1 cellular context compared by ENCODE assay signal in the genomic region with DNA sequence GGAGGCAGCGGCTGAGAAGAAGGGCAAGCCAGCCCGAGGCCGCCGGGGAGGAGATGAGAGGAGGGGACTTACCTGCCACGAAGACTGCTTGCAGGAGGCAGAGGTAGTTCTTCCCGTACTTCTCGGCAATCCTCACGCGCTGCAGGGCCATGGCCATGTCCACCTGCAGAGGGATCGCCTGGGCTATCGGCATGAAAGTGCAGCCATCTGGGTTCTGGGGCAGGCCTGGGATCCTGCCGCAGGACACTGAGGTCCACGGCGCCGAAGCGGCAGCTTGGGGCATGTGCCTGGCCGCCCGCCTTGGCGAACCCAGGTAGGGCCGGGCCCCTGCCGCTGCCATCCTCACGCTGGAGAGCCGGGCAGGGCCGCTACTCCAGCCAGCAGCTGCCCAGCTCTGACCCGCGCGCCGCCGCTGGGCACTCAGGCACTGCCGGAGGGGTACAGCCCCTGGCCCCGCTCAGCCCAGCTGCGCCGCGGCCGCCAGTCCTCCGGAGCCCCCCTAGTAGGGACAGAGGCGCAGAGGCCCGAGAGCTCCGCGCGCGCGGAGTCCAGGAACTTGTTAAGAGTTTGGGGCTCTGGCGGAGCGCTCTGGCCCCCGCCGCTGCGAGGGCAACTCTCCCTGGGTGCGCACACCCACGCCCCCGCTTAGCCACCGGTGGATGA.
TF ChIP-seq lines count a peak whose summit lies in the region.

No MANE protein-coding gene starts in this region.

TF ChIP-seq in liver, 16 proteins besides CTCF, POLR2A, EP300 and RAD21 (continued from another document):
- TF ChIP-seq, protein P1, sequence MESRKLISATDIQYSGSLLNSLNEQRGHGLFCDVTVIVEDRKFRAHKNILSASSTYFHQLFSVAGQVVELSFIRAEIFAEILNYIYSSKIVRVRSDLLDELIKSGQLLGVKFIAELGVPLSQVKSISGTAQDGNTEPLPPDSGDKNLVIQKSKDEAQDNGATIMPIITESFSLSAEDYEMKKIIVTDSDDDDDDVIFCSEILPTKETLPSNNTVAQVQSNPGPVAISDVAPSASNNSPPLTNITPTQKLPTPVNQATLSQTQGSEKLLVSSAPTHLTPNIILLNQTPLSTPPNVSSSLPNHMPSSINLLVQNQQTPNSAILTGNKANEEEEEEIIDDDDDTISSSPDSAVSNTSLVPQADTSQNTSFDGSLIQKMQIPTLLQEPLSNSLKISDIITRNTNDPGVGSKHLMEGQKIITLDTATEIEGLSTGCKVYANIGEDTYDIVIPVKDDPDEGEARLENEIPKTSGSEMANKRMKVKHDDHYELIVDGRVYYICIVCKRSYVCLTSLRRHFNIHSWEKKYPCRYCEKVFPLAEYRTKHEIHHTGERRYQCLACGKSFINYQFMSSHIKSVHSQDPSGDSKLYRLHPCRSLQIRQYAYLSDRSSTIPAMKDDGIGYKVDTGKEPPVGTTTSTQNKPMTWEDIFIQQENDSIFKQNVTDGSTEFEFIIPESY (IDR thresholded peaks at IDR 0.05): no peak
- no peak for TF ChIP-seq FOXA1 (IDR thresholded peaks at IDR 0.05)
- TF ChIP-seq REST (IDR thresholded peaks at IDR 0.05): no peak
- TF ChIP-seq MAX (IDR thresholded peaks at IDR 0.05): no peak
- TF ChIP-seq HNF4G (IDR thresholded peaks at IDR 0.05): no peak
- TF ChIP-seq RXRA (IDR thresholded peaks at IDR 0.05): no peak
TF ChIP-seq in liver: peak in this region for 0.
